Comparison of ENCODE assay signal across 1 cellular context in genomic region chr11:1401656-1402221, GRCh38.
A peak's percentile ranks its signal among the peaks of the same experiment; 100 is the strongest.
TF ChIP-seq lines count a peak whose summit lies in the region.

No MANE protein-coding gene starts in this region.

TF ChIP-seq in HepG2, 621 proteins besides CTCF, POLR2A, EP300 and RAD21 (continued from another document and continues in another):
- TF ChIP-seq TRIM22 (IDR thresholded peaks at IDR 0.05) (no peak), ISX (CRISPR knock-in tag; conservative IDR thresholded peaks at IDR 0.05) (0 out of 2 replicates have a peak, but pooled peaks have one; percentile 61), MLXIP (CRISPR knock-in tag; IDR thresholded peaks at IDR 0.05; ENCODE audit: borderline replicate concordance) (peak; percentile 50; the same call in 1 of the 2 replicates), ZBTB2 (CRISPR knock-in tag; IDR thresholded peaks at IDR 0.05; ENCODE audit: low read depth) (no peak), HOXD1 (CRISPR knock-in tag; IDR thresholded peaks at IDR 0.05) (peak; percentile 63; the same call in 1 of the 2 replicates), ZBTB20 (CRISPR knock-in tag; IDR thresholded peaks at IDR 0.05; ENCODE audit: borderline replicate concordance, low read depth) (peak; percentile 55; the same call in 1 of the 2 replicates), ATF2 (CRISPR knock-in tag; IDR thresholded peaks at IDR 0.05) (peak; percentile 62; the same call in 1 of the 2 replicates), ZSCAN9 (CRISPR knock-in tag; IDR thresholded peaks at IDR 0.05; ENCODE audit: borderline replicate concordance) (peak; percentile 80; the same call in 1 of the 2 replicates), ZNF3 (CRISPR knock-in tag; IDR thresholded peaks at IDR 0.05) (no peak), ZFP36L2 (CRISPR knock-in tag; IDR thresholded peaks at IDR 0.05) (0 out of 2 replicates have a peak, but pooled peaks have one; percentile 52), ZNF224 (CRISPR knock-in tag; IDR thresholded peaks at IDR 0.05) (no peak), ZNF784 (CRISPR knock-in tag; IDR thresholded peaks at IDR 0.05; ENCODE audit: borderline replicate concordance) (no peak), ZNF451 (CRISPR knock-in tag; IDR thresholded peaks at IDR 0.05) (peak; percentile 52; the same call in 1 of the 2 replicates), ZNF232 (CRISPR knock-in tag; IDR thresholded peaks at IDR 0.05; ENCODE audit: borderline replicate concordance) (peak; percentile 80; the same call in 1 of the 2 replicates), IRF2 (CRISPR knock-in tag; IDR thresholded peaks at IDR 0.05) (0 out of 2 replicates have a peak, but pooled peaks have one; percentile 16), SALL1 (CRISPR knock-in tag; IDR thresholded peaks at IDR 0.05) (peak; percentile 88), HMGXB3 (CRISPR knock-in tag; IDR thresholded peaks at IDR 0.05; ENCODE audit: borderline replicate concordance) (peak; percentile 77), ZNF441 (CRISPR knock-in tag; IDR thresholded peaks at IDR 0.05; ENCODE audit: borderline replicate concordance) (peak; percentile 74; the same call in 1 of the 2 replicates), ZNF331 (CRISPR knock-in tag; IDR thresholded peaks at IDR 0.05) (peak; percentile 83), KLF12 (CRISPR knock-in tag; IDR thresholded peaks at IDR 0.05; ENCODE audit: borderline replicate concordance) (peak; percentile 57; the same call in 1 of the 2 replicates), KMT2B (CRISPR knock-in tag; IDR thresholded peaks at IDR 0.05) (peak; percentile 49; the same call in 1 of the 2 replicates), ATF3 (CRISPR knock-in tag; IDR thresholded peaks at IDR 0.05) (peak; percentile 51; the same call in 1 of the 2 replicates), RXRB (CRISPR knock-in tag; IDR thresholded peaks at IDR 0.05; ENCODE audit: borderline replicate concordance) (0 out of 2 replicates have a peak, but pooled peaks have one; percentile 46), SP4 (CRISPR knock-in tag; IDR thresholded peaks at IDR 0.05) (peak; percentile 52; the same call in 1 of the 2 replicates), RFXAP (CRISPR knock-in tag; IDR thresholded peaks at IDR 0.05; ENCODE audit: borderline replicate concordance) (peak; percentile 40; the same call in 1 of the 2 replicates), ERF (CRISPR knock-in tag; IDR thresholded peaks at IDR 0.05) (peak; percentile 68; the same call in 1 of the 2 replicates), SIN3A (IDR thresholded peaks at IDR 0.05; ENCODE audit: borderline replicate concordance, low read depth, low read length) (no peak), USF2 (IDR thresholded peaks at IDR 0.05; ENCODE audit: low read depth, low read length) (no peak), USF2 (CRISPR knock-in tag; IDR thresholded peaks at IDR 0.05; ENCODE audit: borderline replicate concordance) (no peak), KDM5B (CRISPR knock-in tag; IDR thresholded peaks at IDR 0.05; ENCODE audit: borderline replicate concordance) (peak; percentile 65; the same call in 1 of the 2 replicates), ZNF891 (CRISPR knock-in tag; IDR thresholded peaks at IDR 0.05) (peak; percentile 40; the same call in 1 of the 2 replicates), REST (IDR thresholded peaks at IDR 0.05; ENCODE audit: borderline replicate concordance in 1 of 2, low read depth in 1 of 2, low read length in 2 of 2) (peak in 1 of 2 experiments; percentile 99), MTF1 (CRISPR knock-in tag; IDR thresholded peaks at IDR 0.05) (0 out of 2 replicates have a peak, but pooled peaks have one; percentile 56), TFE3 (CRISPR knock-in tag; IDR thresholded peaks at IDR 0.05) (peak; percentile 66; the same call in 1 of the 2 replicates), BCL6 (CRISPR knock-in tag; IDR thresholded peaks at IDR 0.05) (0 out of 2 replicates have a peak, but pooled peaks have one; percentile 22), IRX3 (CRISPR knock-in tag; IDR thresholded peaks at IDR 0.05; ENCODE audit: borderline replicate concordance, low read depth) (peak; percentile 73; the same call in 1 of the 2 replicates)
